8 cellular contexts compared by ENCODE assay signal in the genomic region with DNA sequence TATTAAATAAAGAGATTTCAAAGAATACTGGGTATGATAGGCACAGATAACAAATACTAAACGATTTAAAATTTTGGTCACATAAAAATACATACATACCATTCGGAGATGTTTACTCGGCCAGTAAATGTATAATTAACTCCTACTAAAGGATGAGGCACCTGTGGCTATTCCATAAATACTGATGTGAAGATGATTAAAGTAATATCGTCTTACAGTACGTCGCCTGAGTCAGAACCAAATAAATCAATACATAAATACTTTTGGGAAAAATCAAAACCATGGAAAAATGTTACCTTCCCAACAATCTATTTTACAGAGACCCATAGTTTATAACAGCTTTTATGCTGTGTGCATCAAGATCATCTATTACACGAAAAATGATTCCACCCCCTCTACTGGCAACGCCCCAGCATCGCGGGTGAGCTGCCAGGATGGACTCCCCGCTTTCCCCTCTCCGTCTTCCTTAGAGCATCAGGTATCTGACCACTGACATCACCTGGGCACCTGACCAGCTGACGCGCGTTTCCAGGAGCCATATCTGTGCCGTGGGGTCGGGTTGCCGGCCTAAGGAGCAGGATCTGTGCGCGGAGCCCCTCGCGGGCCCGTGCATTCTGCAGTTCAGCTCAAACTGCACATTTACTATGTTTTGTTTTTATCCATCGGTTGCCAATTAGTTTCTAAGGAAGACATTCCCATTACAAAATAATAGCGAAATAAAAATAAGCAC. TPM values are rescaled to one million over a fixed set of nuclear protein-coding genes. Genes with fewer than 3 reads are reported as not detected.
DNase-seq lines count a peak whose midpoint lies in the region; FAIRE-seq and TF ChIP-seq lines count a peak whose summit lies in the region.

No MANE protein-coding gene starts in this region.

- H3K27me3 ChIP-seq in endodermal cell (ENCODE audit: control insufficient read depth, insufficient read depth, low read length, poor library complexity, severe bottlenecking), result no peaks in the 10 kb centered on the region

- DNase-seq in COLO829 (ENCODE audit: low spot score), result peak; percentile 44
- DNase-seq in GM20000 (ENCODE audit: low spot score), result peak; percentile 83
- peak; percentile 78 for DNase-seq in HTR-8/SVneo (ENCODE audit: insufficient read length, low spot score)
- peak; percentile 31 to 63 for DNase-seq in NOMO-1 (lab: John Stamatoyannopoulos, UW; ENCODE audit: unreplicated experiment in 2 of 2)
- peak; percentile 19 for DNase-seq in activated CD8-positive, alpha-beta memory T cell treated with anti-CD3 and anti-CD28 coated beads, Interleukin-2, amount 50 U/mL, for 1 hour (ENCODE audit: extremely low read depth)
- DNase-seq in endodermal cell, result peak; percentile 92
- DNase-seq in midbrain (lab: John Stamatoyannopoulos, UW), result peak; percentile 58
- DNase-seq in stimulated activated CD8-positive, alpha-beta memory T cell treated with anti-CD3 and anti-CD28 coated beads, Interleukin-4, amount 100 ng/mL, for 4 hours (ENCODE audit: low read depth in 2 of 2, low spot score in 1 of 2), result peak; percentile 23 to 33

- WGBS in endodermal cell (ENCODE audit: insufficient coverage in 1 of 2, insufficient read length in 1 of 2), 2 experiments, result 17 to 21% methylated on average over 8 to 25 of the region's 25 CpGs

- H3K27ac ChIP-seq in endodermal cell (ENCODE audit: low read depth, low read length), result no peak overlapping the region

- H3K9ac ChIP-seq in endodermal cell (ENCODE audit: extremely low read depth, low read length, poor library complexity, severe bottlenecking), result peak overlapping the region; percentile 82

- H3K27me3 Mint-ChIP-seq in endodermal cell (ENCODE audit: insufficient read depth), result peaks cover 11% of the 10 kb centered on the region

- H3K4me1 Mint-ChIP-seq in endodermal cell, result peaks cover 3% of the 10 kb centered on the region

- FAIRE-seq in HTR-8/SVneo (lab: Jason Lieb, UNC), result peak; percentile 89

- H3K27ac Mint-ChIP-seq in endodermal cell, result peak overlapping the region; percentile 96

- H3K36me3 ChIP-seq in endodermal cell (ENCODE audit: control insufficient read depth, insufficient read depth, low read length), result no peaks in the 10 kb centered on the region

- H3K9me3 Mint-ChIP-seq in endodermal cell, result no peaks in the 10 kb centered on the region

- H3K4me3 Mint-ChIP-seq in endodermal cell, result peak overlapping the region; percentile 84

- H3K9me3 ChIP-seq in endodermal cell (ENCODE audit: control insufficient read depth, low read length), result no peaks in the 10 kb centered on the region

- H3K4me3 ChIP-seq in endodermal cell (ENCODE audit: low read length), result peak overlapping the region; percentile 88

- peak; percentile 57 for TF ChIP-seq CTCF in GM20000 (IDR thresholded peaks at IDR 0.05; ENCODE audit: extremely low read depth, missing control alignments)
- TF ChIP-seq CTCF in endodermal cell (conservative IDR thresholded peaks at IDR 0.05), result peak; percentile 75

- H3K4me1 ChIP-seq in endodermal cell (ENCODE audit: control insufficient read depth, insufficient read depth, low read length), result no peaks in the 10 kb centered on the region

- no peaks in the 10 kb centered on the region for H3K36me3 Mint-ChIP-seq in endodermal cell (ENCODE audit: low read depth)

RNA-seq across cellular contexts. Expression of a gene that starts 1.0 kb away (rescaled TPM):
- 10 to 100 TPM in 1 of 2 donors, 1 to 10 TPM in 1; 8.2 to 12.2 TPM for total RNA-seq in endodermal cell
- polyA plus RNA-seq in endodermal cell (2013, experiment 1 of 2), result 6.3 TPM
- polyA plus RNA-seq in endodermal cell (2013, experiment 2 of 2), result 3.6 TPM

RNA-seq across cellular contexts. Expression of a gene that starts 40.9 kb away (rescaled TPM):
- total RNA-seq in endodermal cell, result 100 to 1,000 TPM in 1 of 2 donors, 10 to 100 TPM in 1; 84.4 to 104 TPM
- polyA plus RNA-seq in endodermal cell (2013, experiment 1 of 2), result 66.8 TPM
- 49.5 TPM for polyA plus RNA-seq in endodermal cell (2013, experiment 2 of 2)

RNA-seq across cellular contexts. Expression of a gene that starts 41.5 kb away (rescaled TPM):
- total RNA-seq in endodermal cell, result 1 to 10 TPM; 7.4 to 9.7 TPM
- 9.3 TPM for polyA plus RNA-seq in endodermal cell (2013, experiment 1 of 2)
- 9.3 TPM for polyA plus RNA-seq in endodermal cell (2013, experiment 2 of 2)

Comparison
In these comparisons a context has a peak if more than half of its experiments do, and no peak if none do; other contexts are left out.
1. DNase-seq: peak in every context shown above with its lines; median percentile 92 in endodermal cell; 83 in GM20000; 78 in HTR-8/SVneo; 58 in midbrain; 47 in NOMO-1; 44 in COLO829; 28 in stimulated activated CD8-positive, alpha-beta memory T cell treated with anti-CD3 and anti-CD28 coated beads, Interleukin-4, amount 100 ng/mL, for 4 hours; 19 in activated CD8-positive, alpha-beta memory T cell treated with anti-CD3 and anti-CD28 coated beads, Interleukin-2, amount 50 U/mL, for 1 hour.